Comparison of ENCODE assay signal across 18 cellular contexts in the genomic region with DNA sequence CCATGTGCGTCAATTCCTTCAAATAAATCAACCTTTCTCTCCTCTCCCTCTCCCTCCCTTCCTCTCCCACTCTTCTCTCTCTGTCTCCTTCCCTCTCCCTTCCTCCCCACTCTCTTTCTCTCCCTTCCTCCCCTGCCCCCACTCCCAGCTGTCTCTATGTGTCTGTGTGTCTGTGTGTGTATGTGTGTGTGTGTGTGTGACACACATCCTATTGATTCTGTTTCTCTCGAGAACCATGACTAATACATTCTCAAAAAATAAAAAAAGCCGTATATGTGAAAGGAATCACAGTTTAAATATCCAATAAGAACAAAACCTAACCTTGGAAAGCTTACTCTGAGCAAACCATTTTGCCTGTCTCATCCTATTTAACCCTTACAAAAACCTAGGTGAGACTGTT. TPM values are rescaled to one million over a fixed set of nuclear protein-coding genes. Genes with fewer than 3 reads are reported as not detected.
DNase-seq lines count a peak whose midpoint lies in the region; TF ChIP-seq lines count a peak whose summit lies in the region.
"Had no signal": no experiment of that assay in that cellular context is flagged by ENCODE, and none has a peak within 500 bp of the region (broad histone marks: within the 10 kb centered on the region; RNA-seq: fewer than 3 reads in every experiment).

No MANE protein-coding gene starts in this region.

- no peaks in the 10 kb centered on the region for H3K79me1 ChIP-seq in neuronal stem cell (ENCODE audit: low read depth, low read length)

- H2BK120ac ChIP-seq in neuronal stem cell (ENCODE audit: low read depth, low read length), result no peak overlapping the region

- no peak overlapping the region for H3K4ac ChIP-seq in neuronal stem cell (ENCODE audit: low read length)

- H2AK5ac ChIP-seq in neuronal stem cell (ENCODE audit: low read depth, low read length), result no peak overlapping the region

- H4K8ac ChIP-seq in neuronal stem cell (ENCODE audit: low read depth, low read length), result no peak overlapping the region

- no peak overlapping the region for H2BK15ac ChIP-seq in neuronal stem cell (ENCODE audit: low read length)

- H3K27ac Mint-ChIP-seq in nephron progenitor cell, result peak overlapping the region; percentile 56
- no peak overlapping the region for H3K27ac Mint-ChIP-seq in activated naive CD4-positive, alpha-beta T cell treated with anti-CD3 and anti-CD28 coated beads for 36 hours
- H3K27ac Mint-ChIP-seq: activated naive CD8-positive, alpha-beta T cell; natural killer cell treated with Interleukin-12 subunit alpha and Interleukin-12 subunit beta and Interleukin-15 and Interleukin-18, amount 100 ng/mL, for 72 hours had no signal

- no peak overlapping the region for H2BK12ac ChIP-seq in neuronal stem cell (ENCODE audit: low read length)

- H3K27me3 Mint-ChIP-seq in nephron progenitor cell (ENCODE audit: low read depth, poor library complexity), result peaks cover 2% of the 10 kb centered on the region
- no peaks in the 10 kb centered on the region for H3K27me3 Mint-ChIP-seq in activated naive CD4-positive, alpha-beta T cell treated with anti-CD3 and anti-CD28 coated beads for 36 hours (ENCODE audit: low read depth)
- H3K27me3 Mint-ChIP-seq: activated naive CD8-positive, alpha-beta T cell had no signal

- H3K4me3 Mint-ChIP-seq in nephron progenitor cell, result no peak overlapping the region
- H3K4me3 Mint-ChIP-seq in activated naive CD4-positive, alpha-beta T cell treated with anti-CD3 and anti-CD28 coated beads for 36 hours, result no peak overlapping the region
- H3K4me3 Mint-ChIP-seq: activated naive CD8-positive, alpha-beta T cell; natural killer cell treated with Interleukin-12 subunit alpha and Interleukin-12 subunit beta and Interleukin-15 and Interleukin-18, amount 100 ng/mL, for 72 hours had no signal

- no peak overlapping the region for H3K4me2 ChIP-seq in neuronal stem cell (ENCODE audit: insufficient read depth, low read length, poor library complexity, severe bottlenecking)

- no peaks in the 10 kb centered on the region for H3K36me3 ChIP-seq in neuronal stem cell (replicated peaks in 1 of 2; ENCODE audit: control insufficient read depth in 2 of 2, insufficient read depth in 2 of 2, low read length in 2 of 2)
- H3K36me3 ChIP-seq: right atrium auricular region, thyroid gland had no signal

- DNase-seq in COLO829 (ENCODE audit: low spot score) (peak; percentile 28), HT1080 (ENCODE audit: low read depth) (peak; percentile 78), epithelial cell of esophagus (ENCODE audit: low read depth) (peak; percentile 32), nephron progenitor cell (no peak), T-helper 2 cell (no peak), neuronal stem cell (ENCODE audit: low spot score) (no peak)
- no peak for DNase-seq in activated naive CD4-positive, alpha-beta T cell treated with anti-CD3 and anti-CD28 coated beads for 36 hours
- no peak for DNase-seq in effector CD4-positive, alpha-beta T cell
- DNase-seq: activated CD4-positive, alpha-beta T cell treated with anti-CD3 and anti-CD28 coated beads for 48 hours; central memory CD4-positive, alpha-beta T cell; H7; NK-92 treated with Interleukin-12 subunit alpha and Interleukin-12 subunit beta, amount 100 ng/mL, for 24 hours; SHP77 treated with DMSO at 0.1 percent for 48 hours; stimulated activated CD4-positive, alpha-beta T cell treated with anti-CD3 and anti-CD28 coated beads, Interleukin-4, amount 100 ng/mL, for 1 hour; thyroid gland had no signal

- 100% methylated on average over 1 of the region's 3 CpGs; no CpG with 5 or more reads in 1 of the 2 donors for WGBS in neuronal stem cell (ENCODE audit: extremely low coverage in 2 of 2, insufficient read length in 2 of 2, insufficient replicate concordance in 1 of 2), 2 donors

- peaks cover 4% of the 10 kb centered on the region for H3K36me3 Mint-ChIP-seq in nephron progenitor cell (ENCODE audit: low read depth)
- H3K36me3 Mint-ChIP-seq in activated naive CD4-positive, alpha-beta T cell treated with anti-CD3 and anti-CD28 coated beads for 36 hours (ENCODE audit: low read depth), result no peaks in the 10 kb centered on the region
- H3K36me3 Mint-ChIP-seq: natural killer cell treated with Interleukin-12 subunit alpha and Interleukin-12 subunit beta and Interleukin-15 and Interleukin-18, amount 100 ng/mL, for 72 hours had no signal

- no peak overlapping the region for H3K4me3 ChIP-seq in epithelial cell of esophagus (ENCODE audit: low read length)
- H3K4me3 ChIP-seq in neuronal stem cell (ENCODE audit: low read length in 2 of 2), result no peak overlapping the region
- H3K4me3 ChIP-seq: right atrium auricular region, thyroid gland had no signal

- TF ChIP-seq CTCF in epithelial cell of esophagus (IDR thresholded peaks at IDR 0.05; ENCODE audit: insufficient read depth, low read depth, low read length, missing control alignments), result no peak
- no peak for TF ChIP-seq CTCF in nephron progenitor cell (IDR thresholded peaks at IDR 0.05)

- H3K9ac ChIP-seq in neuronal stem cell (ENCODE audit: low read depth, low read length, poor library complexity), result no peak overlapping the region

- no peak overlapping the region for H2AFZ ChIP-seq in neuronal stem cell (ENCODE audit: low read length)

- H2BK5ac ChIP-seq in neuronal stem cell (ENCODE audit: low read length), result no peak overlapping the region

- H3K4me1 ChIP-seq in neuronal stem cell (ENCODE audit: control insufficient read depth in 2 of 2, insufficient read depth in 1 of 2, low read depth in 1 of 2, low read length in 2 of 2), result peaks cover 2 to 5% of the 10 kb centered on the region in 2 donors
- H3K4me1 ChIP-seq: right atrium auricular region had no signal

- H3K14ac ChIP-seq in neuronal stem cell (ENCODE audit: low read length), result no peak overlapping the region

- H3K9me3 ChIP-seq in neuronal stem cell (replicated peaks in 1 of 2; ENCODE audit: control insufficient read depth in 2 of 2, insufficient read depth in 1 of 2, low read depth in 1 of 2, low read length in 2 of 2), result peaks cover 0 to 3% of the 10 kb centered on the region in 2 donors
- H3K9me3 ChIP-seq: right atrium auricular region, thyroid gland had no signal

- H3K27me3 ChIP-seq in neuronal stem cell (ENCODE audit: control insufficient read depth in 3 of 3, insufficient read depth in 3 of 3, low read depth in 1 of 3, low read length in 3 of 3), result no peaks in the 10 kb centered on the region
- H3K27me3 ChIP-seq: right atrium auricular region, thyroid gland had no signal

- H3K9me3 Mint-ChIP-seq in nephron progenitor cell, result peaks cover 29% of the 10 kb centered on the region
- H3K9me3 Mint-ChIP-seq in activated naive CD4-positive, alpha-beta T cell treated with anti-CD3 and anti-CD28 coated beads for 36 hours, result peaks cover 4% of the 10 kb centered on the region
- H3K9me3 Mint-ChIP-seq: natural killer cell treated with Interleukin-12 subunit alpha and Interleukin-12 subunit beta and Interleukin-15 and Interleukin-18, amount 100 ng/mL, for 72 hours had no signal

- no peak overlapping the region for H3K27ac ChIP-seq in neuronal stem cell (replicated peaks; ENCODE audit: low read length)
- H3K27ac ChIP-seq: right atrium auricular region, thyroid gland had no signal

- H3K18ac ChIP-seq in neuronal stem cell (ENCODE audit: low read length), result no peak overlapping the region

- no peak overlapping the region for H4K91ac ChIP-seq in neuronal stem cell (ENCODE audit: low read depth, low read length, poor library complexity)

- CTCF ChIA-PET in activated naive CD4-positive, alpha-beta T cell treated with anti-CD3 and anti-CD28 coated beads for 36 hours (lab: Charles Lee), result interaction anchor here (1.1 kb wide), 1 partner anchor 24 kb away, joined by 3 read pairs; no protein-coding TSS in a partner anchor

- H3K4me1 Mint-ChIP-seq in nephron progenitor cell, result peaks cover 20% of the 10 kb centered on the region
- no peaks in the 10 kb centered on the region for H3K4me1 Mint-ChIP-seq in activated naive CD4-positive, alpha-beta T cell treated with anti-CD3 and anti-CD28 coated beads for 36 hours (ENCODE audit: low read depth)

- intact Hi-C loops in activated naive CD4-positive, alpha-beta T cell treated with anti-CD3 and anti-CD28 coated beads for 36 hours (cut with micrococcal nuclease), result no loop called here

- H3K23ac ChIP-seq in neuronal stem cell (ENCODE audit: low read depth, low read length, poor library complexity), result no peak overlapping the region

RNA-seq across cellular contexts. Expression of a gene that starts 8.5 kb away (rescaled TPM):
- 0.37 TPM in 1 of 2 replicates, not detected in the other for total RNA-seq in HT1080 (2014; rRNA removed; shearing (Covaris generic))
- not detected in 2 replicates for polyA plus RNA-seq in HT1080 (2015; cell fraction: cytosol; rRNA removed)
- not detected in 2 replicates for polyA plus RNA-seq in HT1080 (2015; cell fraction: nucleus; rRNA removed)
- total RNA-seq in activated naive CD4-positive, alpha-beta T cell treated with anti-CD3 and anti-CD28 coated beads for 36 hours, result not detected
- 0.04 TPM for polyA plus RNA-seq in neuronal stem cell (2013, experiment 1 of 2)
- polyA plus RNA-seq in neuronal stem cell (2013, experiment 2 of 2), result 0.06 TPM
- total RNA-seq: natural killer cell treated with Interleukin-12 subunit alpha and Interleukin-12 subunit beta and Interleukin-15 and Interleukin-18, amount 100 ng/mL, for 72 hours; right atrium auricular region had no signal

Comparison
In these comparisons a context has a peak if more than half of its experiments do, and no peak if none do; other contexts are left out.
1. DNase-seq: peak in COLO829 (single experiment), HT1080 (single experiment) and epithelial cell of esophagus (single experiment); none in nephron progenitor cell (single experiment), activated naive CD4-positive, alpha-beta T cell treated with anti-CD3 and anti-CD28 coated beads for 36 hours (single experiment), T-helper 2 cell (0 of 5), neuronal stem cell (single experiment) and effector CD4-positive, alpha-beta T cell (single experiment).